ENCODE assay signal across 10 cellular contexts in the genomic region with DNA sequence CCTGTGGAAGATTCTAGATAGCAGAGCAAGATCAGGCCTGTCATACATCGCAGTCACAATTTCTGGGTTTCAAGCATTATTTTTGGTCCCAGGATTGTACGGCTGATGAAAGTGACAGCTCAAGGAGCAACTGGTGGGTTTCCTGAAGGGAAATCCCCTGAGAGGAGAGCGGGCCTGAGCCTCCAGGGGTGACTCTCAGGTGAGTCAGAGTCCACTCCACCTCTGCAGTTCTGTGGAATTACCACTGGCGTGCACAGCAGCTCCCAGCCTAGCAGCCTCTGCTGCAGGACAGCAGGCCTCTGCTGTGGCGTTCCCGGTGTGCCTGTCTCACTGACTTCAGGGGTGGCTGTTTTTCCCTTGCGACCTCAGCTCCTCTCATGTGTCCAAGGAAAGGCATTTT. TPM values are rescaled to one million over a fixed set of nuclear protein-coding genes. Genes with fewer than 3 reads are reported as not detected.
DNase-seq lines count a peak whose midpoint lies in the region; ATAC-seq and TF ChIP-seq lines count a peak whose summit lies in the region.
"Had no signal": no experiment of that assay in that cellular context is flagged by ENCODE, and none has a peak within 500 bp of the region (broad histone marks: within the 10 kb centered on the region; RNA-seq: fewer than 3 reads in every experiment).

No MANE protein-coding gene starts in this region.

- 88 to 94% (median 91%) methylated on average over 7 of the region's 7 CpGs for WGBS in ovary, 3 donors

- TF ChIP-seq POLR2A in ovary (IDR thresholded peaks at IDR 0.05) = no peak

- H3K4me1 ChIP-seq in ovary (ENCODE audit: insufficient read depth) = peaks cover 3% of the 10 kb centered on the region

- no peaks in the 10 kb centered on the region for H3K27me3 ChIP-seq in ovary

- peaks cover 57% of the 10 kb centered on the region for H3K36me3 Mint-ChIP-seq in stimulated activated effector memory CD8-positive, alpha-beta T cell treated with anti-CD3 and anti-CD28 coated beads, Interleukin-12 subunit alpha, Interleukin-12 subunit beta, amount 100 ng/mL, for 72 hours

- TF ChIP-seq EP300 in ovary (IDR thresholded peaks at IDR 0.05) = no peak

- H3K36me3 ChIP-seq in ovary = no peaks in the 10 kb centered on the region

- peak overlapping the region; percentile 92 for H3K27ac Mint-ChIP-seq in stimulated activated effector memory CD8-positive, alpha-beta T cell treated with anti-CD3 and anti-CD28 coated beads, Interleukin-12 subunit alpha, Interleukin-12 subunit beta, amount 100 ng/mL, for 72 hours

- H3K9me3 Mint-ChIP-seq in stimulated activated effector memory CD8-positive, alpha-beta T cell treated with anti-CD3 and anti-CD28 coated beads, Interleukin-12 subunit alpha, Interleukin-12 subunit beta, amount 100 ng/mL, for 72 hours = no peaks in the 10 kb centered on the region

- no peaks in the 10 kb centered on the region for H3K9me3 ChIP-seq in ovary

- TF ChIP-seq CTCF in ovary (IDR thresholded peaks at IDR 0.05) = no peak

- H3K4me1 Mint-ChIP-seq in stimulated activated effector memory CD8-positive, alpha-beta T cell treated with anti-CD3 and anti-CD28 coated beads, Interleukin-12 subunit alpha, Interleukin-12 subunit beta, amount 100 ng/mL, for 72 hours = peaks cover 30% of the 10 kb centered on the region

- peak; percentile 90 for ATAC-seq in stimulated activated effector memory CD8-positive, alpha-beta T cell treated with anti-CD3 and anti-CD28 coated beads, Interleukin-12 subunit alpha, Interleukin-12 subunit beta, amount 100 ng/mL, for 72 hours
- no peak for ATAC-seq in HG03039 (IDR thresholded peaks at IDR 0.05; ENCODE audit: unreplicated experiment)

- H3K4me3 Mint-ChIP-seq in stimulated activated effector memory CD8-positive, alpha-beta T cell treated with anti-CD3 and anti-CD28 coated beads, Interleukin-12 subunit alpha, Interleukin-12 subunit beta, amount 100 ng/mL, for 72 hours = no peak overlapping the region

- no peak overlapping the region for H3K4me3 ChIP-seq in ovary

- intact Hi-C loops in ovary (cut with DNase I) = no loop called here

- peak; percentile 73 for DNase-seq in activated CD8-positive, alpha-beta memory T cell treated with anti-CD3 and anti-CD28 coated beads for 24 hours
- no peak for DNase-seq in activated CD8-positive, alpha-beta memory T cell treated with anti-CD3 and anti-CD28 coated beads, Interleukin-2, amount 50 U/mL, for 4 hours
- DNase-seq in activated CD8-positive, alpha-beta memory T cell treated with anti-CD3 and anti-CD28 coated beads, Interleukin-2, amount 50 U/mL, for 24 hours (ENCODE audit: extremely low read depth) = peak; percentile 40
- DNase-seq in islet precursor cell = peak; percentile 85
- no peak for DNase-seq in stimulated activated effector memory CD8-positive, alpha-beta T cell treated with anti-CD3 and anti-CD28 coated beads, Interleukin-12 subunit alpha, Interleukin-12 subunit beta, amount 100 ng/mL, for 72 hours (ENCODE audit: low spot score in 2 of 2)
- DNase-seq in SKM-1 (lab: John Stamatoyannopoulos, UW; ENCODE audit: unreplicated experiment) = no peak
- no peak for DNase-seq in ovary
- DNase-seq: activated gamma-delta T cell treated with Interleukin-2 at 50 U/mL for 16 hours, NCI-H1105 had no signal

- H3K27ac ChIP-seq in ovary = no peak overlapping the region

RNA-seq across cellular contexts. Expression of gene SLC66A1, which starts 24.4 kb away (rescaled TPM):
- total RNA-seq in ovary = 10 to 100 TPM in 5 of 7 donors, 1 to 10 TPM in 2; 9.2 to 15.2 (median 10.4) TPM
- polyA plus RNA-seq in ovary = 1 to 10 TPM; 2.4 to 10.0 TPM

RNA-seq across cellular contexts. Expression of gene AKR7A2, which starts 24.6 kb away (rescaled TPM):
- total RNA-seq in ovary = 10 to 100 TPM; 44.6 to 83.6 (median 68.1) TPM
- 10 to 100 TPM; 37.9 to 51.8 TPM for polyA plus RNA-seq in ovary

RNA-seq across cellular contexts. Expression of gene AKR7A3, which starts 48.0 kb away (rescaled TPM):
- total RNA-seq in ovary = 1 to 10 TPM; 1.7 to 3.5 (median 2.0) TPM
- polyA plus RNA-seq in ovary = under 1 TPM; 0.23 to 0.96 TPM

Comparison
In these comparisons a context has a peak if more than half of its experiments do, and no peak if none do; other contexts are left out.
1. DNase-seq: peak in activated CD8-positive, alpha-beta memory T cell treated with anti-CD3 and anti-CD28 coated beads for 24 hours (single experiment), activated CD8-positive, alpha-beta memory T cell treated with anti-CD3 and anti-CD28 coated beads, Interleukin-2, amount 50 U/mL, for 24 hours (single experiment) and islet precursor cell (single experiment); none in activated CD8-positive, alpha-beta memory T cell treated with anti-CD3 and anti-CD28 coated beads, Interleukin-2, amount 50 U/mL, for 4 hours (single experiment), stimulated activated effector memory CD8-positive, alpha-beta T cell treated with anti-CD3 and anti-CD28 coated beads, Interleukin-12 subunit alpha, Interleukin-12 subunit beta, amount 100 ng/mL, for 72 hours (0 of 2), SKM-1 (single experiment) and ovary (0 of 5).